ENCODE assay signal across 1 cellular context in the genomic region with DNA sequence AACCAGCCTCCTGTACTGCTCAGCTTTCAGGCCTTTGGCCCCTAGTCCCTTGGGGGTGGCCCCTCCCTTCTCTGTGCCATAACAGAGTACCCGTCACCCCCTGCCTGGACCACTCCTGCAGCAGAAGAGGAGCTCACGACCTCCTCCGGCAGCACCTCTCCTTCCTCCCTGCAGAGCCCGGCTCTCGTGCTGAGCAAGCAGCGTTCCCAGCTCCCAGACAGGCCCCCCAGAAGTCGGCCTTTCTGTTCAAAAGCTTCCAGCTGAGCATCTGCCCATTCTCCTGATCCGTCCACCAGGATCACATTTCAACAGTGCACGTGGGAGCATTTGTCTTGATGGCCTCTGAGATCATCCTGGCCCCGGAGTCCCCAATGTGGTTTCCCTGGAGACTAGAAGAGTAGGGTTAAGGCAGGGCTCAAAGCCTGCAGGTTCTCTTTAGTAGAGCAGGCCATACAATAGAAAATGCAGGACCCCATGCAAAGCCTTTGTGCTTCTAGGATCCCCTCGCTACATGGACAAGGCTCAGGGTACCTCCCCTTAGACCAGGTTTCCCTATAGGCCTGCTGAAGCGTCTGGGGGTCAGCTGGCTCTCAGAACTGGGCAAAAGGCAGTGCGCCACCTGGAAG.
TF ChIP-seq lines count a peak whose summit lies in the region.

No MANE protein-coding gene starts in this region.

TF ChIP-seq in GM12878, 131 proteins besides CTCF, POLR2A, EP300 and RAD21:
- TF ChIP-seq, protein P1, sequence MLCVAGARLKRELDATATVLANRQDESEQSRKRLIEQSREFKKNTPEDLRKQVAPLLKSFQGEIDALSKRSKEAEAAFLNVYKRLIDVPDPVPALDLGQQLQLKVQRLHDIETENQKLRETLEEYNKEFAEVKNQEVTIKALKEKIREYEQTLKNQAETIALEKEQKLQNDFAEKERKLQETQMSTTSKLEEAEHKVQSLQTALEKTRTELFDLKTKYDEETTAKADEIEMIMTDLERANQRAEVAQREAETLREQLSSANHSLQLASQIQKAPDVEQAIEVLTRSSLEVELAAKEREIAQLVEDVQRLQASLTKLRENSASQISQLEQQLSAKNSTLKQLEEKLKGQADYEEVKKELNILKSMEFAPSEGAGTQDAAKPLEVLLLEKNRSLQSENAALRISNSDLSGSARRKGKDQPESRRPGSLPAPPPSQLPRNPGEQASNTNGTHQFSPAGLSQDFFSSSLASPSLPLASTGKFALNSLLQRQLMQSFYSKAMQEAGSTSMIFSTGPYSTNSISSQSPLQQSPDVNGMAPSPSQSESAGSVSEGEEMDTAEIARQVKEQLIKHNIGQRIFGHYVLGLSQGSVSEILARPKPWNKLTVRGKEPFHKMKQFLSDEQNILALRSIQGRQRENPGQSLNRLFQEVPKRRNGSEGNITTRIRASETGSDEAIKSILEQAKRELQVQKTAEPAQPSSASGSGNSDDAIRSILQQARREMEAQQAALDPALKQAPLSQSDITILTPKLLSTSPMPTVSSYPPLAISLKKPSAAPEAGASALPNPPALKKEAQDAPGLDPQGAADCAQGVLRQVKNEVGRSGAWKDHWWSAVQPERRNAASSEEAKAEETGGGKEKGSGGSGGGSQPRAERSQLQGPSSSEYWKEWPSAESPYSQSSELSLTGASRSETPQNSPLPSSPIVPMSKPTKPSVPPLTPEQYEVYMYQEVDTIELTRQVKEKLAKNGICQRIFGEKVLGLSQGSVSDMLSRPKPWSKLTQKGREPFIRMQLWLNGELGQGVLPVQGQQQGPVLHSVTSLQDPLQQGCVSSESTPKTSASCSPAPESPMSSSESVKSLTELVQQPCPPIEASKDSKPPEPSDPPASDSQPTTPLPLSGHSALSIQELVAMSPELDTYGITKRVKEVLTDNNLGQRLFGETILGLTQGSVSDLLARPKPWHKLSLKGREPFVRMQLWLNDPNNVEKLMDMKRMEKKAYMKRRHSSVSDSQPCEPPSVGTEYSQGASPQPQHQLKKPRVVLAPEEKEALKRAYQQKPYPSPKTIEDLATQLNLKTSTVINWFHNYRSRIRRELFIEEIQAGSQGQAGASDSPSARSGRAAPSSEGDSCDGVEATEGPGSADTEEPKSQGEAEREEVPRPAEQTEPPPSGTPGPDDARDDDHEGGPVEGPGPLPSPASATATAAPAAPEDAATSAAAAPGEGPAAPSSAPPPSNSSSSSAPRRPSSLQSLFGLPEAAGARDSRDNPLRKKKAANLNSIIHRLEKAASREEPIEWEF (IDR thresholded peaks at IDR 0.05; ENCODE audit: insufficient replicate concordance, low read depth, low read length) = no peak
- TF ChIP-seq JUND (IDR thresholded peaks at IDR 0.05; ENCODE audit: low read depth, low read length) = no peak
- TF ChIP-seq KAT2A (conservative IDR thresholded peaks at IDR 0.05; ENCODE audit: control insufficient read depth, low read depth, low read length) = no peak
- no peak for TF ChIP-seq POU2F2 (IDR thresholded peaks at IDR 0.05; ENCODE audit: borderline replicate concordance, low read depth, low read length)
- TF ChIP-seq, protein P2, sequence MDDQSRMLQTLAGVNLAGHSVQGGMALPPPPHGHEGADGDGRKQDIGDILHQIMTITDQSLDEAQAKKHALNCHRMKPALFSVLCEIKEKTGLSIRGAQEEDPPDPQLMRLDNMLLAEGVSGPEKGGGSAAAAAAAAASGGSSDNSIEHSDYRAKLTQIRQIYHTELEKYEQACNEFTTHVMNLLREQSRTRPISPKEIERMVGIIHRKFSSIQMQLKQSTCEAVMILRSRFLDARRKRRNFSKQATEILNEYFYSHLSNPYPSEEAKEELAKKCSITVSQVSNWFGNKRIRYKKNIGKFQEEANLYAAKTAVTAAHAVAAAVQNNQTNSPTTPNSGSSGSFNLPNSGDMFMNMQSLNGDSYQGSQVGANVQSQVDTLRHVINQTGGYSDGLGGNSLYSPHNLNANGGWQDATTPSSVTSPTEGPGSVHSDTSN (IDR thresholded peaks at IDR 0.05; ENCODE audit: insufficient replicate concordance, low read depth, low read length) = no peak
- no peak for TF ChIP-seq ZNF687 (IDR thresholded peaks at IDR 0.05)
- TF ChIP-seq NR2C2 (IDR thresholded peaks at IDR 0.05; ENCODE audit: borderline replicate concordance, control insufficient read depth, insufficient read length, low read depth) = no peak
- TF ChIP-seq MTA3 (IDR thresholded peaks at IDR 0.05; ENCODE audit: borderline replicate concordance, low read length) = no peak
- TF ChIP-seq STAT3 (IDR thresholded peaks at IDR 0.05; ENCODE audit: low read depth, low read length) = no peak
- no peak for TF ChIP-seq MAX (IDR thresholded peaks at IDR 0.05; ENCODE audit: low read depth, low read length)
- TF ChIP-seq SPI1 (IDR thresholded peaks at IDR 0.05; ENCODE audit: borderline replicate concordance, insufficient read depth, low read depth, low read length) = no peak
- TF ChIP-seq TARDBP (IDR thresholded peaks at IDR 0.05; ENCODE audit: borderline replicate concordance) = no peak
- TF ChIP-seq FOXK2 (IDR thresholded peaks at IDR 0.05) = no peak
- TF ChIP-seq, protein P3, sequence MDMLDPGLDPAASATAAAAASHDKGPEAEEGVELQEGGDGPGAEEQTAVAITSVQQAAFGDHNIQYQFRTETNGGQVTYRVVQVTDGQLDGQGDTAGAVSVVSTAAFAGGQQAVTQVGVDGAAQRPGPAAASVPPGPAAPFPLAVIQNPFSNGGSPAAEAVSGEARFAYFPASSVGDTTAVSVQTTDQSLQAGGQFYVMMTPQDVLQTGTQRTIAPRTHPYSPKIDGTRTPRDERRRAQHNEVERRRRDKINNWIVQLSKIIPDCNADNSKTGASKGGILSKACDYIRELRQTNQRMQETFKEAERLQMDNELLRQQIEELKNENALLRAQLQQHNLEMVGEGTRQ (IDR thresholded peaks at IDR 0.05; ENCODE audit: borderline replicate concordance, low read depth, low read length) = no peak
- TF ChIP-seq, protein P4, sequence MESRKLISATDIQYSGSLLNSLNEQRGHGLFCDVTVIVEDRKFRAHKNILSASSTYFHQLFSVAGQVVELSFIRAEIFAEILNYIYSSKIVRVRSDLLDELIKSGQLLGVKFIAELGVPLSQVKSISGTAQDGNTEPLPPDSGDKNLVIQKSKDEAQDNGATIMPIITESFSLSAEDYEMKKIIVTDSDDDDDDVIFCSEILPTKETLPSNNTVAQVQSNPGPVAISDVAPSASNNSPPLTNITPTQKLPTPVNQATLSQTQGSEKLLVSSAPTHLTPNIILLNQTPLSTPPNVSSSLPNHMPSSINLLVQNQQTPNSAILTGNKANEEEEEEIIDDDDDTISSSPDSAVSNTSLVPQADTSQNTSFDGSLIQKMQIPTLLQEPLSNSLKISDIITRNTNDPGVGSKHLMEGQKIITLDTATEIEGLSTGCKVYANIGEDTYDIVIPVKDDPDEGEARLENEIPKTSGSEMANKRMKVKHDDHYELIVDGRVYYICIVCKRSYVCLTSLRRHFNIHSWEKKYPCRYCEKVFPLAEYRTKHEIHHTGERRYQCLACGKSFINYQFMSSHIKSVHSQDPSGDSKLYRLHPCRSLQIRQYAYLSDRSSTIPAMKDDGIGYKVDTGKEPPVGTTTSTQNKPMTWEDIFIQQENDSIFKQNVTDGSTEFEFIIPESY (IDR thresholded peaks at IDR 0.05) = no peak
- no peak for TF ChIP-seq HDGF (IDR thresholded peaks at IDR 0.05)
